In the genomic region with DNA sequence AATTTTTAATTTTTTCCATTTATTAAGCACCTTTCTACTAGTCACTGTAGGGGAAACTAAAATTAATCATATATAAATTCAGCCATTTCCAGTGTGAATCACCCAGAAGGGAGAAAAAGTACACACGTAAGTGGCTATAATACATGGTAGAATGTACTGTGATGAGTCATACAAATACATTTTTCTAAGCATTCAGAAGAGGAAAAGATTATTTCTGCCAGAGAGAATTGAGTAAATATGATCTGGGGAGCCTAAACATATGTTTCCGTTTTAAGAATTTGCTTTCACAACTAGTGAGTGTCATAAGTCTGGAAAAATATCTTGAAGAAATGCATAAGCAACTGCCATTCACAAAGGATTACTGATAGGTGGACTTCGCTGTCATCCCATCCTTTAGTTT, we compare ENCODE assay signal across 1 cellular context.
A peak's percentile ranks its signal among the peaks of the same experiment; 100 is the strongest.
TF ChIP-seq lines count a peak whose summit lies in the region.

No MANE protein-coding gene starts in this region.

TF ChIP-seq in endothelial cell of umbilical vein, 7 proteins besides CTCF, POLR2A, EP300 and RAD21:
- TF ChIP-seq GATA2 (IDR thresholded peaks at IDR 0.05; ENCODE audit: insufficient read depth, insufficient read length, low read depth, low read length) (peak; percentile 45), JUN (IDR thresholded peaks at IDR 0.05; ENCODE audit: borderline replicate concordance, insufficient read depth, insufficient read length, low read depth) (peak; percentile 98), POLR2AphosphoS5 (IDR thresholded peaks at IDR 0.05; ENCODE audit: insufficient read depth, low read depth, low read length) (peak; percentile 18), FOS (IDR thresholded peaks at IDR 0.05; ENCODE audit: borderline replicate concordance, insufficient read depth, low read length) (peak; percentile 97), MYC (IDR thresholded peaks at IDR 0.05; ENCODE audit: low read depth, low read length) (no peak)
TF ChIP-seq in endothelial cell of umbilical vein: peak in this region for 4.
